ENCODE assay signal across 1 cellular context in genomic region chr17:39591958-39592954, GRCh38.
TF ChIP-seq lines count a peak whose summit lies in the region.

No MANE protein-coding gene starts in this region.

TF ChIP-seq in A549, 52 proteins besides CTCF, POLR2A, EP300 and RAD21 (continued from another document):
- TF ChIP-seq, protein P1, sequence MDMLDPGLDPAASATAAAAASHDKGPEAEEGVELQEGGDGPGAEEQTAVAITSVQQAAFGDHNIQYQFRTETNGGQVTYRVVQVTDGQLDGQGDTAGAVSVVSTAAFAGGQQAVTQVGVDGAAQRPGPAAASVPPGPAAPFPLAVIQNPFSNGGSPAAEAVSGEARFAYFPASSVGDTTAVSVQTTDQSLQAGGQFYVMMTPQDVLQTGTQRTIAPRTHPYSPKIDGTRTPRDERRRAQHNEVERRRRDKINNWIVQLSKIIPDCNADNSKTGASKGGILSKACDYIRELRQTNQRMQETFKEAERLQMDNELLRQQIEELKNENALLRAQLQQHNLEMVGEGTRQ (IDR thresholded peaks at IDR 0.05): no peak
- no peak for TF ChIP-seq BCL3 (IDR thresholded peaks at IDR 0.05)
TF ChIP-seq in A549: peak in this region for 3.
